In the genomic region with DNA sequence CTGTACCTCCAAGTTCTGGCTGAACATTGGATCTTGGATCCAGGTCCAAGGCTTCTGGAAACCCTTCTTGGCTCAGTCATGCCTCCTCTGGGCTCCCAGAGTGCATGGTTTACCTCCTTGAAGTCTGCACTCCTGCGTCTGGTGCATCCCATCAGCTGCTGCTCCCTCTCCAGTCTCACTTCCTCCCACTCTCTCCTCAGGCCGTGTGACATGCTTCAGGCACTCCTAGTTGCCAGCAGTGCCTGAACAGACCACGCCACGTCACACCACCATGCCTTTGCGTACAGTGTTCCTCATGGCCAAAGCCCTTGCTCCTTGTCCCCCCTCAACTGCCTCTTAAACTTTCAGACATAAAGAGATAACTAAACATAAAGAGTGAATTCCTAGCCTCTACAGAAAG, we compare ENCODE assay signal across 24 cellular contexts. TPM values are rescaled to one million over a fixed set of nuclear protein-coding genes. Genes with fewer than 3 reads are reported as not detected.
DNase-seq lines count a peak whose midpoint lies in the region; ATAC-seq, FAIRE-seq and TF ChIP-seq lines count a peak whose summit lies in the region.
"Had no signal": no experiment of that assay in that cellular context is flagged by ENCODE, and none has a peak within 500 bp of the region (broad histone marks: within the 10 kb centered on the region; RNA-seq: fewer than 3 reads in every experiment).

No MANE protein-coding gene starts in this region.

- no peaks in the 10 kb centered on the region; a peak in 1 of 4 replicates for H3K79me2 ChIP-seq in H1 (ENCODE audit: control insufficient read depth in 1 of 2, insufficient read depth in 2 of 2, low read length in 2 of 2)
- peaks cover 6% of the 10 kb centered on the region for H3K79me2 ChIP-seq in neural progenitor cell (ENCODE audit: low read depth)

- H4K5ac ChIP-seq in H1 (ENCODE audit: insufficient read length, low read depth, low read length): no peak overlapping the region

- H2AFZ ChIP-seq in H1 (ENCODE audit: low read length) (no peak overlapping the region), neural progenitor cell (replicated peaks) (no peak overlapping the region)
- H2AFZ ChIP-seq: PC-9 had no signal

- no peak for TF ChIP-seq EP300 in H1 (IDR thresholded peaks at IDR 0.05; ENCODE audit: borderline replicate concordance in 1 of 2, low read depth in 2 of 2, low read length in 2 of 2)

- H2BK120ac ChIP-seq in H1 (replicated peaks; ENCODE audit: low read depth, low read length): no peak overlapping the region

- no peak overlapping the region for H4K8ac ChIP-seq in H1 (ENCODE audit: extremely low read depth, insufficient read depth, low read length)

- peaks cover 0 to 7% (median 5%) of the 10 kb centered on the region in 4 experiments for H3K4me1 ChIP-seq in H1 (replicated peaks in 1 of 4; ENCODE audit: control insufficient read depth in 3 of 4, insufficient read depth in 4 of 4, low read length in 3 of 4)
- peaks cover 12% of the 10 kb centered on the region for H3K4me1 ChIP-seq in neural progenitor cell
- H3K4me1 ChIP-seq: BE2C, SJCRH30 had no signal

- no peaks in the 10 kb centered on the region for H3K36me3 Mint-ChIP-seq in neural progenitor cell

- H2AK5ac ChIP-seq in H1 (ENCODE audit: low read depth, low read length): no peak overlapping the region

- no peaks in the 10 kb centered on the region for H3K79me1 ChIP-seq in H1 (ENCODE audit: low read depth, low read length)

- H3K4me1 Mint-ChIP-seq in neural progenitor cell: peaks cover 9% of the 10 kb centered on the region

- POLR2A ChIA-PET in H1 (lab: Charles Lee; ENCODE audit: partially characterized antibody): no interaction called here

- H3K4me3 Mint-ChIP-seq in neural progenitor cell: no peak overlapping the region
- H3K4me3 Mint-ChIP-seq: CD4-positive, alpha-beta memory T cell; HFFc6 had no signal

- H3K56ac ChIP-seq in H1 (replicated peaks; ENCODE audit: insufficient read length, low read depth, low read length): no peak overlapping the region

- no peak overlapping the region for H3K4me3 ChIP-seq in H1 (ENCODE audit: extremely low read depth in 1 of 4, insufficient read depth in 2 of 4, low read depth in 3 of 4, low read length in 4 of 4)
- no peak overlapping the region for H3K4me3 ChIP-seq in neural progenitor cell
- H3K4me3 ChIP-seq: PC-9, SJCRH30 had no signal

- H3K4me2 ChIP-seq in H1 (ENCODE audit: insufficient read depth in 1 of 2, low read depth in 2 of 2, low read length in 2 of 2) (no peak overlapping the region), neural progenitor cell (no peak overlapping the region)
- H3K4me2 ChIP-seq: PC-9 had no signal

- TF ChIP-seq CTCF in H1 (IDR thresholded peaks at IDR 0.05; ENCODE audit: control extremely low read depth in 1 of 3, insufficient read depth in 1 of 3, low read depth in 1 of 3, low read length in 3 of 3) (no peak), neural progenitor cell (IDR thresholded peaks at IDR 0.05) (no peak)

- peaks cover 10% of the 10 kb centered on the region for H3K27me3 Mint-ChIP-seq in neural progenitor cell (ENCODE audit: insufficient read depth, low read depth)

- H3K9me3 ChIP-seq in H1 (ENCODE audit: insufficient read depth in 2 of 2, low read depth in 1 of 2, low read length in 1 of 2) (no peaks in the 10 kb centered on the region), neural progenitor cell (ENCODE audit: low read depth) (no peaks in the 10 kb centered on the region)
- H3K9me3 ChIP-seq: BE2C, SJCRH30 had no signal

- TF ChIP-seq POLR2A in H1 (IDR thresholded peaks at IDR 0.05; ENCODE audit: control extremely low read depth in 1 of 2, low read depth in 2 of 2, low read length in 2 of 2): no peak

- no peak for FAIRE-seq in H1 (lab: Jason Lieb, UNC)
- FAIRE-seq: A204.1, H54 had no signal

- no peaks in the 10 kb centered on the region for H4K20me1 ChIP-seq in H1 (replicated peaks in 1 of 2; ENCODE audit: control insufficient read depth in 1 of 2, insufficient read depth in 2 of 2, low read length in 2 of 2)
- no peaks in the 10 kb centered on the region for H4K20me1 ChIP-seq in neural progenitor cell (ENCODE audit: low read depth)

- H3K9me3 Mint-ChIP-seq in neural progenitor cell: no peaks in the 10 kb centered on the region
- H3K9me3 Mint-ChIP-seq: HFFc6 had no signal

- no peaks in the 10 kb centered on the region for H3F3A ChIP-seq in neural progenitor cell (ENCODE audit: low read depth)

- WGBS in H1 (ENCODE audit: extremely low coverage in 1 of 2, insufficient coverage in 1 of 2, insufficient read length in 1 of 2, insufficient replicate concordance in 2 of 2, low coverage in 1 of 2, low lambda C conversion rate in 2 of 2, missing lambda C conversion rate in 1 of 2), 2 experiments: 87% methylated on average over 5 of the region's 5 CpGs; no CpG with 5 or more reads in 1 of the 2 experiments

- H2BK5ac ChIP-seq in H1 (ENCODE audit: low read depth, low read length): no peak overlapping the region

- TF ChIP-seq RAD21 in H1 (IDR thresholded peaks at IDR 0.05 in 1 of 2, conservative IDR thresholded peaks at IDR 0.05 in 1 of 2; ENCODE audit: low read depth in 2 of 2, low read length in 2 of 2): no peak

- H4K91ac ChIP-seq in H1 (replicated peaks; ENCODE audit: insufficient read length, low read length): no peak overlapping the region

- H3K4ac ChIP-seq in H1 (replicated peaks; ENCODE audit: insufficient read length, low read depth, low read length): no peak overlapping the region

- ATAC-seq in GM18502 (IDR thresholded peaks at IDR 0.05; ENCODE audit: poor library complexity, unreplicated experiment): no peak

- H3K27me3 ChIP-seq in H1 (replicated peaks in 1 of 4; ENCODE audit: control insufficient read depth in 3 of 4, extremely low read depth in 1 of 4, insufficient read depth in 3 of 4, low read length in 3 of 4) (peaks cover 8 to 17% (median 14%) of the 10 kb centered on the region in 4 experiments; a peak in 6 of 7 replicates), neural progenitor cell (peaks cover 25% of the 10 kb centered on the region)
- H3K27me3 ChIP-seq: BE2C, SJCRH30 had no signal

- peak overlapping the region; percentile 52 for H3K27ac Mint-ChIP-seq in neural progenitor cell
- H3K27ac Mint-ChIP-seq: CD4-positive, alpha-beta memory T cell; HFFc6 had no signal

- no peak overlapping the region for H3K14ac ChIP-seq in H1 (ENCODE audit: insufficient read length)

- no peak overlapping the region for H3K9ac ChIP-seq in H1 (replicated peaks in 1 of 4; ENCODE audit: extremely low read depth in 1 of 4, low read depth in 3 of 4, low read length in 3 of 4)
- H3K9ac ChIP-seq in neural progenitor cell: no peak overlapping the region

- H3K27ac ChIP-seq in H1 (ENCODE audit: low read depth, low read length): no peak overlapping the region
- H3K27ac ChIP-seq in neural progenitor cell: no peak overlapping the region
- H3K27ac ChIP-seq: PC-9, RWPE1, SJCRH30 had no signal

- CTCF ChIA-PET in H1 (lab: Charles Lee; ENCODE audit: partially characterized antibody): no interaction called here

- peak; percentile 69 for DNase-seq in CD1c-positive myeloid dendritic cell (ENCODE audit: extremely low spot score)
- DNase-seq in MV-4-11 (lab: John Stamatoyannopoulos, UW): peak; percentile 62
- no peak for DNase-seq in H1 (ENCODE audit: low read depth in 1 of 2, low spot score in 2 of 2)
- DNase-seq in neural progenitor cell (ENCODE audit: low spot score): no peak
- DNase-seq in DMS114 treated with DMSO at 0.1 percent for 48 hours (lab: John Stamatoyannopoulos, UW; ENCODE audit: unreplicated experiment): no peak
- DNase-seq in NCI-H128 (lab: John Stamatoyannopoulos, UW; ENCODE audit: unreplicated experiment): no peak
- no peak for DNase-seq in NOMO-1 treated with dmso at 0.1 percent for 144 hours (lab: John Stamatoyannopoulos, UW; ENCODE audit: unreplicated experiment)
- DNase-seq: BE2C; Calu3; CD4-positive, alpha-beta memory T cell; HFFc6; MM.1S; NCI-H1417; NCI-H187; NCI-H2227 treated with DMSO at 0.1 percent for 48 hours; NCI-H510A treated with DMSO at 0.1 percent for 48 hours; NCI-H774; PC-9; SJCRH30 had no signal

- H3K23ac ChIP-seq in H1 (ENCODE audit: insufficient read length): no peak overlapping the region

- H2BK20ac ChIP-seq in H1 (ENCODE audit: low read length): no peak overlapping the region

- H3K18ac ChIP-seq in H1 (ENCODE audit: extremely low read depth, low read length): no peak overlapping the region

- peak overlapping the region; percentile 99; the same call in 1 of the 2 replicates for H2BK15ac ChIP-seq in H1 (ENCODE audit: low read length)

- peaks cover 5% of the 10 kb centered on the region; the same call in 1 of the 2 replicates for H3K23me2 ChIP-seq in H1 (ENCODE audit: low read depth, low read length)

- H2BK12ac ChIP-seq in H1 (ENCODE audit: low read depth, low read length): no peak overlapping the region; the same call in 1 of the 2 replicates

- H3K36me3 ChIP-seq in H1 (ENCODE audit: control insufficient read depth in 2 of 4, insufficient read depth in 4 of 4, low read length in 3 of 4) (no peaks in the 10 kb centered on the region), neural progenitor cell (no peaks in the 10 kb centered on the region)
- H3K36me3 ChIP-seq: BE2C, SJCRH30 had no signal

RNA-seq across cellular contexts. Expression of gene GPR27, which starts 5.7 kb away (rescaled TPM):
- 12.5 and 13.8 TPM in 2 replicates for total RNA-seq in H1 (2021; fragmentation: NEBNext Ultra II Directional; extraction: Animal tissue kit (Norgen Biotek cat#: 25700))
- polyA plus RNA-seq in H1 (2011; rRNA removed): 10.7 and 11.3 TPM in 2 replicates
- polyA plus RNA-seq in H1 (2011; cell fraction: cytosol; rRNA removed): 11.2 TPM
- 9.2 TPM for polyA plus RNA-seq in H1 (2011; cell fraction: nucleus; rRNA removed)
- polyA plus RNA-seq in H1 (2012, experiment 1 of 2): 9.9 to 15.0 TPM (median 10.5 TPM) in 4 replicates
- 14.3 TPM for polyA plus RNA-seq in H1 (2012, experiment 2 of 2)
- 12.5 TPM for polyA plus RNA-seq in H1 (2013, experiment 1 of 2)
- polyA plus RNA-seq in H1 (2013, experiment 2 of 2): 12.5 TPM
- 3.0 and 3.3 TPM in 2 replicates for polyA minus RNA-seq in H1 (2011; rRNA and poly(A)+ RNA removed)
- polyA minus RNA-seq in H1 (2011; cell fraction: cytosol; rRNA and poly(A)+ RNA removed): 8.9 TPM
- polyA minus RNA-seq in H1 (2011; cell fraction: nucleus; rRNA and poly(A)+ RNA removed): 6.9 TPM
- total RNA-seq in neural progenitor cell (ENCODE audit: low replicate concordance): 18.3 and 19.4 TPM in 2 replicates
- total RNA-seq: HFFc6, LHCN-M2, PC-9, SJCRH30 had no signal

RNA-seq across cellular contexts. Expression of gene PROK2, which starts 25.5 kb away (rescaled TPM):
- 1.8 and 2.0 TPM in 2 replicates for total RNA-seq in H1 (2021; fragmentation: NEBNext Ultra II Directional; extraction: Animal tissue kit (Norgen Biotek cat#: 25700))
- 0.24 and 0.50 TPM in 2 replicates for polyA plus RNA-seq in H1 (2011; rRNA removed)
- polyA plus RNA-seq in H1 (2011; cell fraction: cytosol; rRNA removed): 0.87 TPM
- polyA plus RNA-seq in H1 (2011; cell fraction: nucleus; rRNA removed): 0.16 TPM
- polyA plus RNA-seq in H1 (2012, experiment 1 of 2): 0.62 to 0.84 TPM (median 0.77 TPM) in 4 replicates
- polyA plus RNA-seq in H1 (2012, experiment 2 of 2): 0.38 TPM
- 2.4 TPM for polyA plus RNA-seq in H1 (2013, experiment 1 of 2)
- polyA plus RNA-seq in H1 (2013, experiment 2 of 2): 2.4 TPM
- polyA minus RNA-seq in H1 (2011; rRNA and poly(A)+ RNA removed): 0.34 TPM in 1 of 2 replicates, not detected in the other
- polyA minus RNA-seq in H1 (2011; cell fraction: cytosol; rRNA and poly(A)+ RNA removed): not detected
- not detected for polyA minus RNA-seq in H1 (2011; cell fraction: nucleus; rRNA and poly(A)+ RNA removed)
- total RNA-seq in neural progenitor cell (ENCODE audit: low replicate concordance): 2.0 and 2.1 TPM in 2 replicates
- total RNA-seq: Calu3, HFFc6, LHCN-M2, PC-9, SJCRH30 had no signal

RNA-seq across cellular contexts. Expression of gene EIF4E3, which starts 34.2 kb away (rescaled TPM):
- total RNA-seq in H1 (2021; fragmentation: NEBNext Ultra II Directional; extraction: Animal tissue kit (Norgen Biotek cat#: 25700)): 14.3 and 17.0 TPM in 2 replicates
- 2.8 and 5.2 TPM in 2 replicates for polyA plus RNA-seq in H1 (2011; rRNA removed)
- polyA plus RNA-seq in H1 (2011; cell fraction: cytosol; rRNA removed): 5.7 TPM
- 2.1 TPM for polyA plus RNA-seq in H1 (2011; cell fraction: nucleus; rRNA removed)
- polyA plus RNA-seq in H1 (2012, experiment 1 of 2): 5.9 to 9.2 TPM (median 7.6 TPM) in 4 replicates
- 1.5 TPM for polyA plus RNA-seq in H1 (2012, experiment 2 of 2)
- 11.6 TPM for polyA plus RNA-seq in H1 (2013, experiment 1 of 2)
- polyA plus RNA-seq in H1 (2013, experiment 2 of 2): 13.6 TPM
- 7.5 and 10.9 TPM in 2 replicates for polyA minus RNA-seq in H1 (2011; rRNA and poly(A)+ RNA removed)
- 3.6 TPM for polyA minus RNA-seq in H1 (2011; cell fraction: cytosol; rRNA and poly(A)+ RNA removed)
- polyA minus RNA-seq in H1 (2011; cell fraction: nucleus; rRNA and poly(A)+ RNA removed): 5.7 TPM
- total RNA-seq in neural progenitor cell (ENCODE audit: low replicate concordance): 6.3 and 18.2 TPM in 2 replicates
- total RNA-seq: PC-9 had no signal

Comparison
In these comparisons a context has a peak if more than half of its experiments do, and no peak if none do; other contexts are left out.
1. DNase-seq: peak in CD1c-positive myeloid dendritic cell (single experiment) and MV-4-11 (single experiment); none in H1 (0 of 2), neural progenitor cell (single experiment), DMS114 treated with DMSO at 0.1 percent for 48 hours (single experiment), NCI-H128 (single experiment) and NOMO-1 treated with dmso at 0.1 percent for 144 hours (single experiment).